8 cellular contexts compared by ENCODE assay signal in the genomic region with DNA sequence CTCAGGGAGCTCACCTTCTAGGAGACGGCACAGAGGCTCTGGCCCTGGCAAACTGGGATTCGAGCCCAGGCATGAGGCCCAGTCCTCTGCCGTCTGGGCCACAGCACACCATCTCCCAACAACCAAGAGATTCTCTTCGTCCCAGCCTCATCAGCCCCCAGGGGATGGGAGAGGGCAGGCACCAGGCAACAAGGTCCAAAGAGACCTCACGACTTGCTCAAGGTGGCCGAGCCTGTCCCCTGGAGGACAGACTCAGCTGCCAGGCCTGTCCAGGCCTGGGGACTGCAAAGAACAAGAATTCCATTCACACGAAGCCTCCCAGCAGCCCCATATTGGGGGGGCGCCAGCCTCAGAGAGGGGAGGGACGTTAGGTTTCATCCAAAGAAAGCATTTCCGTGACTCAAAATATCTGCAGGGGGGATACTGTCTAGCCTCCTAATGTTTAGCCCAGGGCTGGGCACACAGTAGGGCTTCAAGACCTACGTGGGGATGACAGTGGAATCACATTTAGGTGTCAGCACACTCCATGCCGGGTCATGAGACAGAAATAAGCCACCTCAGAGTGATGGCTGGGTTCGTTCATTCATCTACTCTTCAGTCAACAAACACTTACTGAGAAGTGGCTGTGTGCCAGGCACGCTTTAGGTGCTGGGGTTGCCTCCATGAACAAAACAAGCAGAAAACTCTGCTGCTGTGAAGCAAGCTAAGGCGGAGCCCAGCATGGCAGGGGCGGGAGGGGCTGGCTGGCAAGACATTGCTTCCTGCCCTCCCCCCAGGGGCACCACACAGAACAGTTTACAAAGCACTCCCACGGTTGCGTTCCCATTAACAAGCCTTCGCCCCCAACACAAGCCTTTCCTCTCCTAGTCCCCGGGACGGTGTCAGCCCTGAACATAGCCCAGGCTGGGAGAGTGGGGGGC.
DNase-seq lines count a peak whose midpoint lies in the region; ATAC-seq and TF ChIP-seq lines count a peak whose summit lies in the region.

No MANE protein-coding gene starts in this region.

- no peak for ATAC-seq in GM18519 (IDR thresholded peaks at IDR 0.05; ENCODE audit: low FRiP score, unreplicated experiment)

- no peak overlapping the region for H3K4me3 ChIP-seq in epithelial cell of esophagus (ENCODE audit: low read length)

- TF ChIP-seq CTCF in epithelial cell of esophagus (IDR thresholded peaks at IDR 0.05; ENCODE audit: insufficient read depth, low read depth, low read length, missing control alignments): no peak

- DNase-seq in stimulated activated CD4-positive, alpha-beta T cell treated with anti-CD3 and anti-CD28 coated beads, Interleukin-15, amount 100 ng/mL, for 24 hours: peak; percentile 58
- no peak for DNase-seq in stimulated activated CD4-positive, alpha-beta T cell treated with anti-CD3 and anti-CD28 coated beads, Interleukin-2, amount 100 ng/mL, for 48 hours
- DNase-seq in activated CD4-positive, alpha-beta T cell treated with anti-CD3 and anti-CD28 coated beads, Interleukin-2, amount 50 U/mL, for 4 hours: peak; percentile 74 to 75
- peak; percentile 73 for DNase-seq in epithelial cell of esophagus (ENCODE audit: low read depth)
- DNase-seq in stimulated activated CD8-positive, alpha-beta memory T cell treated with anti-CD3 and anti-CD28 coated beads, Interleukin-7, amount 100 ng/mL, for 1 hour (ENCODE audit: low read depth in 2 of 2): peak; percentile 58 to 64
- DNase-seq in GOT3 (lab: John Stamatoyannopoulos, UW): no peak
- no peak for DNase-seq in SKM-1 (lab: John Stamatoyannopoulos, UW; ENCODE audit: unreplicated experiment)

Comparison
In these comparisons a context has a peak if more than half of its experiments do, and no peak if none do; other contexts are left out.
1. DNase-seq: peak in stimulated activated CD4-positive, alpha-beta T cell treated with anti-CD3 and anti-CD28 coated beads, Interleukin-15, amount 100 ng/mL, for 24 hours (single experiment), activated CD4-positive, alpha-beta T cell treated with anti-CD3 and anti-CD28 coated beads, Interleukin-2, amount 50 U/mL, for 4 hours (2 of 2), epithelial cell of esophagus (single experiment) and stimulated activated CD8-positive, alpha-beta memory T cell treated with anti-CD3 and anti-CD28 coated beads, Interleukin-7, amount 100 ng/mL, for 1 hour (2 of 2); none in stimulated activated CD4-positive, alpha-beta T cell treated with anti-CD3 and anti-CD28 coated beads, Interleukin-2, amount 100 ng/mL, for 48 hours (0 of 2), GOT3 (single experiment) and SKM-1 (single experiment).